29 cellular contexts compared by ENCODE assay signal in the genomic region with DNA sequence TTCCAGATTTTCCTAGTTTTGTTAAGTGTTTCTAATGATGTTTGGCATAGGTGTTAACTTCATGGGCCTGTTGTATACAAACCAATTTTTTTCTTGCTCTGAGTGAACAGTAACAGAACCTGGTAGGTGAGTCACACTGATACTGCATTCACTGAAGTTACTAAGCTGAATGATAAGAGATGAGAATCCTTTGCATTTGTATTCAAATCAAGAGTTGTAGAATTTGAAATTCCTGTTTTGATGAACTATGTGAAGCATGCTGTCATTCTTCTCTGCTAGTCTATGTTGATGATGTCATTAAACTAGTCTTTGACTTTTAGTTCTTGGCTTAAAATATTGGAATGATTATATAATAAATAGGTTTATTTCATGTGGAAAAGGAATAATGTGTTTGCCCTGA. TPM values are rescaled to one million over a fixed set of nuclear protein-coding genes. Genes with fewer than 3 reads are reported as not detected.
DNase-seq lines count a peak whose midpoint lies in the region; ATAC-seq, FAIRE-seq and TF ChIP-seq lines count a peak whose summit lies in the region.
"Had no signal": no experiment of that assay in that cellular context is flagged by ENCODE, and none has a peak within 500 bp of the region (broad histone marks: within the 10 kb centered on the region; RNA-seq: fewer than 3 reads in every experiment).

No MANE protein-coding gene starts in this region.

- H4K20me1 ChIP-seq in K562 (replicated peaks; ENCODE audit: control insufficient read depth, insufficient read depth, low read length) = no peaks in the 10 kb centered on the region

- no peak for DNase-seq in activated T-cell treated with anti-CD3 and anti-CD28 coated beads, Interleukin-2, amount 50 U/mL, for 24 hours
- no peak for DNase-seq in activated T-cell treated with anti-CD3 and anti-CD28 coated beads, Interleukin-2, amount 50 U/mL, for 1 hour
- DNase-seq in K562 (ENCODE audit: extremely low read depth in 1 of 4, low spot score in 3 of 4) (no peak), renal cortical epithelial cell (ENCODE audit: low read depth) (peak; percentile 37), HPDE6-E6E7 (ENCODE audit: extremely low spot score) (no peak)
- DNase-seq: activated CD4-positive, alpha-beta T cell treated with anti-CD3 and anti-CD28 coated beads, Interleukin-2, amount 50 U/mL, for 4 hours; activated naive CD8-positive, alpha-beta T cell treated with anti-CD3 and anti-CD28 coated beads, Interleukin-2, amount 10 ng/mL, durations not matched to agents 7 days and 5 days; body of pancreas; COR-L47; DND-41; effector CD4-positive, alpha-beta T cell; erythroblast; foreskin fibroblast; left ventricle myocardium inferior; naive thymus-derived CD8-positive, alpha-beta T cell; NCI-H2081 treated with DMSO at 0.1 percent for 48 hours; NCI-H82; SK-N-SH; small intestine; stimulated activated CD4-positive, alpha-beta T cell treated with anti-CD3 and anti-CD28 coated beads, Interleukin-1b, Interleukin-23, amount 100 ng/mL, for 48 hours; T-helper 17 cell had no signal

- no peak for FAIRE-seq in K562 (lab: Jason Lieb, UNC)
- FAIRE-seq: GM12892, small intestine, urothelium cell line had no signal

- H3K4me3 ChIP-seq in HEK293 (ENCODE audit: low read depth, low read length) = no peak overlapping the region
- H3K4me3 ChIP-seq in K562 = no peak overlapping the region
- H3K4me3 ChIP-seq: BLaER1 treated with 17β-estradiol and CSF1 and Interleukin-3, amounts not matched to agents 10 nM and 100 nM; body of pancreas; hepatocyte; left ventricle myocardium inferior had no signal

- TF ChIP-seq RAD21 in K562 (CRISPR knock-in tag; conservative IDR thresholded peaks at IDR 0.05 in 1 of 2, IDR thresholded peaks at IDR 0.05 in 1 of 2) = no peak

- peaks cover 22% of the 10 kb centered on the region for H3K36me3 Mint-ChIP-seq in activated T-cell treated with anti-CD3 and anti-CD28 coated beads, Interleukin-2, amount 50 U/mL, for 24 hours (ENCODE audit: low read depth)

- TF ChIP-seq POLR2A in K562 (conservative IDR thresholded peaks at IDR 0.05) = no peak

- H2AFZ ChIP-seq in K562 (ENCODE audit: low read depth, low read length) = no peak overlapping the region
- H2AFZ ChIP-seq: hepatocyte had no signal

- in situ Hi-C loops in K562 (cut with MboI) = no loop called here

- H3K27me3 Mint-ChIP-seq in activated T-cell treated with anti-CD3 and anti-CD28 coated beads, Interleukin-2, amount 50 U/mL, for 24 hours = no peaks in the 10 kb centered on the region
- H3K27me3 Mint-ChIP-seq: activated naive CD8-positive, alpha-beta T cell treated with anti-CD3 and anti-CD28 coated beads, Interleukin-2, amount 10 ng/mL, durations not matched to agents 7 days and 5 days; naive thymus-derived CD8-positive, alpha-beta T cell; T-helper 17 cell had no signal

- H3K4me2 ChIP-seq in K562 (ENCODE audit: insufficient read depth, low read length) = no peak overlapping the region
- H3K4me2 ChIP-seq: BLaER1 treated with 17β-estradiol and CSF1 and Interleukin-3, amounts not matched to agents 10 nM and 100 nM; hepatocyte; SK-N-SH had no signal

- no peak overlapping the region for H3K9ac ChIP-seq in K562 (ENCODE audit: insufficient read depth in 1 of 2, low read depth in 2 of 2, low read length in 2 of 2)
- H3K9ac ChIP-seq: BLaER1 treated with 17β-estradiol and CSF1 and Interleukin-3, amounts not matched to agents 10 nM and 100 nM; SK-N-SH had no signal

- TF ChIP-seq CTCF in HEK293 (tag by site-specific recombination; IDR thresholded peaks at IDR 0.05) (no peak), K562 (IDR thresholded peaks at IDR 0.05 in 2 of 3, conservative IDR thresholded peaks at IDR 0.05 in 1 of 3; ENCODE audit: insufficient read depth in 2 of 3, low read depth in 1 of 3, low read length in 3 of 3) (no peak)

- H3K36me3 ChIP-seq in HEK293 (ENCODE audit: control insufficient read depth in 2 of 2, insufficient read depth in 1 of 2, low read length in 2 of 2) (peaks cover 0 to 10% of the 10 kb centered on the region in 2 experiments; a peak in 1 of 3 replicates), K562 (ENCODE audit: control insufficient read depth, insufficient read depth, low read length) (no peaks in the 10 kb centered on the region)
- H3K36me3 ChIP-seq: left ventricle myocardium inferior had no signal

- H3K27me3 ChIP-seq in K562 (ENCODE audit: control insufficient read depth in 2 of 2, insufficient read depth in 2 of 2, low read length in 2 of 2) = no peaks in the 10 kb centered on the region
- H3K27me3 ChIP-seq: BLaER1 treated with 17β-estradiol and CSF1 and Interleukin-3, amounts not matched to agents 10 nM and 100 nM; body of pancreas; hepatocyte had no signal

- H3K9me3 ChIP-seq in HEK293 (ENCODE audit: control insufficient read depth, insufficient read depth, low read depth, low read length) (no peaks in the 10 kb centered on the region), K562 (replicated peaks; ENCODE audit: control insufficient read depth, insufficient read depth, low read depth, low read length) (no peaks in the 10 kb centered on the region)
- H3K9me3 ChIP-seq: body of pancreas, left ventricle myocardium inferior, SK-N-SH had no signal

- H3K4me1 Mint-ChIP-seq in activated T-cell treated with anti-CD3 and anti-CD28 coated beads, Interleukin-2, amount 50 U/mL, for 24 hours (ENCODE audit: low read depth) = peaks cover 20% of the 10 kb centered on the region

- H3K4me3 Mint-ChIP-seq in activated T-cell treated with anti-CD3 and anti-CD28 coated beads, Interleukin-2, amount 50 U/mL, for 24 hours = no peak overlapping the region
- H3K4me3 Mint-ChIP-seq: activated naive CD8-positive, alpha-beta T cell treated with anti-CD3 and anti-CD28 coated beads, Interleukin-2, amount 10 ng/mL, durations not matched to agents 7 days and 5 days; mesothelial cell of epicardium; naive thymus-derived CD8-positive, alpha-beta T cell; T-helper 17 cell had no signal

- intact Hi-C loops in K562 (cut with micrococcal nuclease) = loop anchor here (5.0 kb wide), 1 partner anchor 71 kb away; no protein-coding TSS in a partner anchor

- no peaks in the 10 kb centered on the region for H3K9me3 Mint-ChIP-seq in activated T-cell treated with anti-CD3 and anti-CD28 coated beads, Interleukin-2, amount 50 U/mL, for 24 hours
- H3K9me3 Mint-ChIP-seq: activated naive CD8-positive, alpha-beta T cell treated with anti-CD3 and anti-CD28 coated beads, Interleukin-2, amount 10 ng/mL, durations not matched to agents 7 days and 5 days; mesothelial cell of epicardium; naive thymus-derived CD8-positive, alpha-beta T cell had no signal

- POLR2A ChIA-PET in HEK293 (lab: Yijun Ruan, JAX) (no interaction called here), K562 (lab: Yijun Ruan, JAX) (no interaction called here)

- H3K9me1 ChIP-seq in K562 (ENCODE audit: control insufficient read depth, insufficient read depth, low read length) = no peaks in the 10 kb centered on the region

- H3K4me1 ChIP-seq in HEK293 (ENCODE audit: control insufficient read depth, insufficient read depth, low read length) (peaks cover 7% of the 10 kb centered on the region), K562 (replicated peaks in 1 of 2; ENCODE audit: control insufficient read depth in 2 of 2, insufficient read depth in 2 of 2, low read length in 2 of 2) (no peaks in the 10 kb centered on the region)
- H3K4me1 ChIP-seq: BLaER1 treated with 17β-estradiol and CSF1 and Interleukin-3, amounts not matched to agents 10 nM and 100 nM had no signal

- ATAC-seq in K562 (no peak), GM21515 (IDR thresholded peaks at IDR 0.05; ENCODE audit: unreplicated experiment) (no peak), HG03378 (IDR thresholded peaks at IDR 0.05; ENCODE audit: unreplicated experiment) (no peak)
- ATAC-seq: body of pancreas; naive thymus-derived CD8-positive, alpha-beta T cell; T-helper 17 cell had no signal

- no TSS peak for BruUV-seq in K562 (replicated peaks; lab: Mats Ljungman, UMichigan)

- CTCF ChIA-PET in HEK293 (lab: Yijun Ruan, JAX) (interaction anchor here (0.6 kb wide), 1 partner anchor 142 kb away, joined by 3 read pairs; no protein-coding TSS in a partner anchor), K562 (lab: Yijun Ruan, JAX; ENCODE audit: low intra/inter-chr PET ratio) (no interaction called here)

- no peak overlapping the region for H3K27ac ChIP-seq in HEK293 (ENCODE audit: extremely low read depth, low read depth, low read length)
- H3K27ac ChIP-seq in K562 (ENCODE audit: extremely low read depth, low read depth, low read length) = no peak overlapping the region
- H3K27ac ChIP-seq: BLaER1 treated with 17β-estradiol and CSF1 and Interleukin-3, amounts not matched to agents 10 nM and 100 nM; body of pancreas; hepatocyte; left ventricle myocardium inferior had no signal

- peaks cover 4% of the 10 kb centered on the region; the same call in 1 of the 3 replicates for H3K79me2 ChIP-seq in K562 (ENCODE audit: control insufficient read depth, insufficient read depth, low read length)

- H3K27ac Mint-ChIP-seq in activated T-cell treated with anti-CD3 and anti-CD28 coated beads, Interleukin-2, amount 50 U/mL, for 24 hours = peak overlapping the region; percentile 78
- H3K27ac Mint-ChIP-seq: activated naive CD8-positive, alpha-beta T cell treated with anti-CD3 and anti-CD28 coated beads, Interleukin-2, amount 10 ng/mL, durations not matched to agents 7 days and 5 days; mesothelial cell of epicardium; naive thymus-derived CD8-positive, alpha-beta T cell; T-helper 17 cell had no signal

- no peak for TF ChIP-seq EP300 in K562 (IDR thresholded peaks at IDR 0.05; ENCODE audit: low read length)

TF ChIP-seq in HEK293, 187 proteins besides CTCF, POLR2A, EP300 and RAD21 (continues in another document):
- TF ChIP-seq ZNF837 (tag by site-specific recombination; IDR thresholded peaks at IDR 0.05) = no peak

TF ChIP-seq in K562, 482 proteins besides CTCF, POLR2A, EP300 and RAD21 (continues in another document):
- TF ChIP-seq RB1 (IDR thresholded peaks at IDR 0.05; ENCODE audit: low read depth) = no peak

RNA-seq across cellular contexts. Expression of gene PTPRA, which starts 37.9 kb away (rescaled TPM):
- 110 and 162 TPM in 2 replicates for total RNA-seq in K562 (2011; cell fraction: chromatin; rRNA removed; ENCODE audit: low replicate concordance)
- total RNA-seq in K562 (2011; cell fraction: nucleolus; rRNA removed) = 64.7 and 74.2 TPM in 2 replicates
- 91.5 and 148 TPM in 2 replicates for total RNA-seq in K562 (2011; cell fraction: nucleoplasm; rRNA removed)
- 28.0 and 30.9 TPM in 2 replicates for total RNA-seq in K562 (2014; rRNA removed)
- total RNA-seq in K562 (2014; rRNA removed; fragmentation: Illumina TruSeq; extraction: Trizol) = 27.1 and 30.2 TPM in 2 replicates
- total RNA-seq in K562 (2015; rRNA removed; fragmentation: Illumina TruSeq; extraction: Trizol) = 26.4 and 26.5 TPM in 2 replicates
- 36.3 and 38.3 TPM in 2 replicates for total RNA-seq in K562 (2021)
- 75.5 and 80.5 TPM in 2 replicates for polyA plus RNA-seq in K562 (2011; rRNA removed)
- 35.6 and 71.0 TPM in 2 replicates for polyA plus RNA-seq in K562 (2011; cell fraction: cytosol; rRNA removed)
- polyA plus RNA-seq in K562 (2011; cell fraction: nucleus; rRNA removed) = 49.7 and 103 TPM in 2 replicates
- polyA plus RNA-seq in K562 (2012) = 30.7 and 33.4 TPM in 2 replicates
- 59.4 and 78.9 TPM in 2 replicates for polyA plus RNA-seq in K562 (2014; fragmentation: Illumina TruSeq; extraction: Trizol)
- 1 to 10 TPM; 3.4 to 6.2 TPM for polyA plus RNA-seq in K562 (2014; fragmentation: Nextera tagmentation; extraction: Ambion mirVana)
- polyA plus RNA-seq in K562 (2014; rRNA removed) = 29.4 and 36.2 TPM in 2 replicates
- 87.3 and 110 TPM in 2 replicates for polyA minus RNA-seq in K562 (2011; rRNA and poly(A)+ RNA removed)
- polyA minus RNA-seq in K562 (2011; cell fraction: cytosol; rRNA and poly(A)+ RNA removed) = 29.1 and 39.5 TPM in 2 replicates
- 15.2 and 37.9 TPM in 2 replicates for polyA minus RNA-seq in K562 (2011; cell fraction: nucleus; rRNA and poly(A)+ RNA removed)
- 31.3 and 50.6 TPM in 2 replicates for total RNA-seq in renal cortical epithelial cell
